13 cellular contexts compared by ENCODE assay signal in genomic region chr4:16745009-16745408, GRCh38.
A peak's percentile ranks its signal among the peaks of the same experiment; 100 is the strongest.
DNase-seq lines count a peak whose midpoint lies in the region; ATAC-seq and TF ChIP-seq lines count a peak whose summit lies in the region.
"Had no signal": no experiment of that assay in that cellular context is flagged by ENCODE, and none has a peak within 500 bp of the region (broad histone marks: within the 10 kb centered on the region; RNA-seq: fewer than 3 reads in every experiment).

No MANE protein-coding gene starts in this region.

- intact Hi-C loops in Right ventricle myocardium superior (cut with DNase I) (no loop called here), cardiac septum (cut with DNase I) (no loop called here), left lung (cut with DNase I) (no loop called here)

- no peaks in the 10 kb centered on the region for H3K36me3 ChIP-seq in brain microvascular endothelial cell (replicated peaks)
- no peaks in the 10 kb centered on the region for H3K36me3 ChIP-seq in left lung
- H3K36me3 ChIP-seq in upper lobe of left lung = no peaks in the 10 kb centered on the region
- H3K36me3 ChIP-seq: esophagus muscularis mucosa had no signal

- in situ Hi-C loops in brain microvascular endothelial cell (cut with HindIII; ENCODE audit: low pct_ligation_motif_present, low sequenced_read_pairs) (no loop called here), KBM-7 (cut with MboI; ENCODE audit: low pct_unique_long_range_greater_than_20kb, low sequenced_read_pairs) (no loop called here)

- no peak for TF ChIP-seq EP300 in upper lobe of left lung (IDR thresholded peaks at IDR 0.05)

- H3K27me3 ChIP-seq in brain microvascular endothelial cell (replicated peaks) (no peaks in the 10 kb centered on the region), left lung (no peaks in the 10 kb centered on the region), upper lobe of left lung (no peaks in the 10 kb centered on the region)
- H3K27me3 ChIP-seq: esophagus muscularis mucosa had no signal

- TF ChIP-seq POLR2A in upper lobe of left lung (IDR thresholded peaks at IDR 0.05) = no peak

- no peaks in the 10 kb centered on the region for H3K9me3 ChIP-seq in left lung
- no peaks in the 10 kb centered on the region for H3K9me3 ChIP-seq in upper lobe of left lung
- H3K9me3 ChIP-seq: esophagus muscularis mucosa had no signal

- WGBS in upper lobe of left lung, 2 donors = 66 to 72% methylated on average over 6 of the region's 6 CpGs

- ATAC-seq in Right ventricle myocardium superior (ENCODE audit: poor library complexity) (peak; percentile 84), left lung (peak; percentile 62), upper lobe of left lung (ENCODE audit: low FRiP score in 2 of 2) (peak; percentile 51 to 80)
- ATAC-seq in stimulated activated effector memory CD8-positive, alpha-beta T cell treated with anti-CD3 and anti-CD28 coated beads, Interleukin-12 subunit alpha, Interleukin-12 subunit beta, amount 100 ng/mL, for 72 hours = no peak
- ATAC-seq: natural killer cell treated with Interleukin-12 subunit alpha and Interleukin-12 subunit beta and Interleukin-15 and Interleukin-18, amount 100 ng/mL, for 72 hours had no signal

- no peak for DNase-seq in Right ventricle myocardium superior
- no peak for DNase-seq in cardiac septum (ENCODE audit: low spot score)
- peak; percentile 24 for DNase-seq in brain microvascular endothelial cell
- no peak for DNase-seq in left lung
- DNase-seq in upper lobe of left lung = no peak
- DNase-seq in KBM-7 = no peak
- no peak for DNase-seq in stimulated activated effector memory CD8-positive, alpha-beta T cell treated with anti-CD3 and anti-CD28 coated beads, Interleukin-12 subunit alpha, Interleukin-12 subunit beta, amount 100 ng/mL, for 72 hours (ENCODE audit: low spot score in 2 of 2)
- no peak for DNase-seq in SW 1271 (lab: John Stamatoyannopoulos, UW)
- DNase-seq: activated effector memory CD4-positive, alpha-beta T cell treated with Interleukin-2 at 50 U/mL for 16 hours; kidney had no signal

- H3K9me3 Mint-ChIP-seq in stimulated activated effector memory CD8-positive, alpha-beta T cell treated with anti-CD3 and anti-CD28 coated beads, Interleukin-12 subunit alpha, Interleukin-12 subunit beta, amount 100 ng/mL, for 72 hours = no peaks in the 10 kb centered on the region
- H3K9me3 Mint-ChIP-seq: natural killer cell treated with Interleukin-12 subunit alpha and Interleukin-12 subunit beta and Interleukin-15 and Interleukin-18, amount 100 ng/mL, for 72 hours; T-helper 1 cell treated with Interleukin-12 subunit alpha and Interleukin-12 subunit beta and Interleukin-4 antibody, amounts not matched to agents 30 μg/mL and 1 μg/mL, for 36 hours had no signal

- H3K4me3 ChIP-seq in brain microvascular endothelial cell (ENCODE audit: low read depth, low read length) (no peak overlapping the region), left lung (no peak overlapping the region), upper lobe of left lung (no peak overlapping the region)
- H3K4me3 ChIP-seq: esophagus muscularis mucosa had no signal

- H3K27ac Mint-ChIP-seq in stimulated activated effector memory CD8-positive, alpha-beta T cell treated with anti-CD3 and anti-CD28 coated beads, Interleukin-12 subunit alpha, Interleukin-12 subunit beta, amount 100 ng/mL, for 72 hours = no peak overlapping the region
- H3K27ac Mint-ChIP-seq: natural killer cell treated with Interleukin-12 subunit alpha and Interleukin-12 subunit beta and Interleukin-15 and Interleukin-18, amount 100 ng/mL, for 72 hours; T-helper 1 cell treated with Interleukin-12 subunit alpha and Interleukin-12 subunit beta and Interleukin-4 antibody, amounts not matched to agents 30 μg/mL and 1 μg/mL, for 36 hours had no signal

- no peaks in the 10 kb centered on the region for H3K4me1 Mint-ChIP-seq in stimulated activated effector memory CD8-positive, alpha-beta T cell treated with anti-CD3 and anti-CD28 coated beads, Interleukin-12 subunit alpha, Interleukin-12 subunit beta, amount 100 ng/mL, for 72 hours

- H3K27ac ChIP-seq in brain microvascular endothelial cell = no peak overlapping the region
- no peak overlapping the region for H3K27ac ChIP-seq in left lung
- H3K27ac ChIP-seq in upper lobe of left lung = peak overlapping the region in 1 of 4 donors; percentile 0

- TF ChIP-seq CTCF in brain microvascular endothelial cell (IDR thresholded peaks at IDR 0.05; ENCODE audit: low read depth, low read length, missing control alignments) (no peak), left lung (IDR thresholded peaks at IDR 0.05) (no peak), upper lobe of left lung (IDR thresholded peaks at IDR 0.05) (no peak)

- H3K36me3 Mint-ChIP-seq in stimulated activated effector memory CD8-positive, alpha-beta T cell treated with anti-CD3 and anti-CD28 coated beads, Interleukin-12 subunit alpha, Interleukin-12 subunit beta, amount 100 ng/mL, for 72 hours = no peaks in the 10 kb centered on the region
- H3K36me3 Mint-ChIP-seq: natural killer cell treated with Interleukin-12 subunit alpha and Interleukin-12 subunit beta and Interleukin-15 and Interleukin-18, amount 100 ng/mL, for 72 hours had no signal

- H3K4me1 ChIP-seq in left lung = no peaks in the 10 kb centered on the region
- H3K4me1 ChIP-seq in upper lobe of left lung = no peaks in the 10 kb centered on the region

- no peak overlapping the region for H3K4me3 Mint-ChIP-seq in stimulated activated effector memory CD8-positive, alpha-beta T cell treated with anti-CD3 and anti-CD28 coated beads, Interleukin-12 subunit alpha, Interleukin-12 subunit beta, amount 100 ng/mL, for 72 hours
- H3K4me3 Mint-ChIP-seq: natural killer cell treated with Interleukin-12 subunit alpha and Interleukin-12 subunit beta and Interleukin-15 and Interleukin-18, amount 100 ng/mL, for 72 hours; T-helper 1 cell treated with Interleukin-12 subunit alpha and Interleukin-12 subunit beta and Interleukin-4 antibody, amounts not matched to agents 30 μg/mL and 1 μg/mL, for 36 hours had no signal
